ENCODE assay signal across 9 cellular contexts in the genomic region with DNA sequence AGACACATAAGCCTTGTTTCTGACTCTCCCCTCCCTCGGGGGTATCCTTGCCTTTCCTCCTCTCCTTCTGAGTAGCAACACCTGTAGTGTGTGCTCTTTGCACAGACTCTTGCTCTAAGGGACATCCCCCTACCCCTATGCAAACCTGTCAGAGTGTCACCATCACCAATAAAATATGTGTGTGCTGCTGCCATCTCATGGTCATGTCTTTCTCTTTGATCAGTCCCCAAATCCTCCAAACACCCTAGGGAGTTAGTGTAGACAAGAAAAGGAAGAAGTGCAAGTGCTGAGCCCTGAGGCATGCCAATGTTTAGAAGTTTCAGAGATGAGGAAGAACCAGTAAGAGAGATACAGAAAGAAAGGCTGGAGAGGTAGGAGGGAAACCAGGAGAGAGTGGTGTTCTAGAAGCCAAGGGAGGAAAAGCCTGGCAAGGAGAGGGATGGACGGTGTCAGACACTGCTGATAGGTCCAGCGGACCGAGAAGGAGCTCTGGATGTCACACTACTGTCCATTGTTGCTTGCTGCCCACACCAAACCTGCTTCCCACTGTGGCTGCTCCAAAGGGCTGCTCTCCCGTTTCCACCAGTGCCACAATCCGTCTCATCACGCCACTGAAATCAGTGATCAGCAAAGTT. TPM values are rescaled to one million over a fixed set of nuclear protein-coding genes. Genes with fewer than 3 reads are reported as not detected.
DNase-seq lines count a peak whose midpoint lies in the region; ATAC-seq and TF ChIP-seq lines count a peak whose summit lies in the region.
"Had no signal": no experiment of that assay in that cellular context is flagged by ENCODE, and none has a peak within 500 bp of the region (broad histone marks: within the 10 kb centered on the region; RNA-seq: fewer than 3 reads in every experiment).

No MANE protein-coding gene starts in this region.

- no peak overlapping the region for H3K27ac ChIP-seq in upper lobe of right lung
- H3K27ac ChIP-seq: dorsolateral prefrontal cortex had no signal

- H3K9me3 ChIP-seq in upper lobe of right lung = no peaks in the 10 kb centered on the region

- peak; percentile 51 for DNase-seq in D341Med (ENCODE audit: low spot score)
- peak; percentile 40 for DNase-seq in NCI-H1694 treated with DMSO at 0.1 percent for 48 hours (lab: John Stamatoyannopoulos, UW)
- peak; percentile 65 for DNase-seq in cerebellum (ENCODE audit: low spot score)
- no peak for DNase-seq in upper lobe of right lung
- DNase-seq in stimulated activated CD4-positive, alpha-beta T cell treated with anti-CD3 and anti-CD28 coated beads, Interleukin-4, amount 100 ng/mL, for 24 hours = no peak
- DNase-seq in medulla oblongata (ENCODE audit: extremely low spot score) = no peak

- H3K27me3 ChIP-seq in upper lobe of right lung = no peaks in the 10 kb centered on the region
- H3K27me3 ChIP-seq: dorsolateral prefrontal cortex had no signal

- H3K4me3 ChIP-seq in upper lobe of right lung = no peak overlapping the region
- H3K4me3 ChIP-seq: dorsolateral prefrontal cortex had no signal

- H3K36me3 ChIP-seq in upper lobe of right lung = peaks cover 15% of the 10 kb centered on the region

- H3K4me1 ChIP-seq in upper lobe of right lung = no peaks in the 10 kb centered on the region

- ATAC-seq in GM19043 (IDR thresholded peaks at IDR 0.05; ENCODE audit: low read depth, unreplicated experiment) (peak; percentile 55), upper lobe of right lung (peak; percentile 21), HG02763 (IDR thresholded peaks at IDR 0.05; ENCODE audit: unreplicated experiment) (no peak)

- intact Hi-C loops in upper lobe of right lung (cut with DNase I) = no loop called here

- TF ChIP-seq CTCF in upper lobe of right lung (IDR thresholded peaks at IDR 0.05) = no peak

RNA-seq across cellular contexts. Expression of a gene that starts 16.4 kb away (rescaled TPM):
- total RNA-seq in cerebellum (8.3 TPM), upper lobe of right lung (8.5 TPM)

RNA-seq across cellular contexts. Expression of a gene that starts 16.5 kb away (rescaled TPM):
- total RNA-seq in cerebellum (8.3 TPM), upper lobe of right lung (5.2 TPM)

RNA-seq across cellular contexts. Expression of a gene that starts 22.6 kb away (rescaled TPM):
- total RNA-seq in cerebellum (24.4 TPM), upper lobe of right lung (not detected)

Comparison
In these comparisons a context has a peak if more than half of its experiments do, and no peak if none do; other contexts are left out.
1. DNase-seq: peak in D341Med (single experiment), NCI-H1694 treated with DMSO at 0.1 percent for 48 hours (single experiment) and cerebellum (single experiment); none in upper lobe of right lung (single experiment), stimulated activated CD4-positive, alpha-beta T cell treated with anti-CD3 and anti-CD28 coated beads, Interleukin-4, amount 100 ng/mL, for 24 hours (single experiment) and medulla oblongata (single experiment).
2. RNA of a gene that starts 22.6 kb away (total RNA-seq): 24.4 TPM in cerebellum (single experiment); not detected in upper lobe of right lung (single experiment); every median in the first group is over 10 times any median in the second.